In the genomic region with DNA sequence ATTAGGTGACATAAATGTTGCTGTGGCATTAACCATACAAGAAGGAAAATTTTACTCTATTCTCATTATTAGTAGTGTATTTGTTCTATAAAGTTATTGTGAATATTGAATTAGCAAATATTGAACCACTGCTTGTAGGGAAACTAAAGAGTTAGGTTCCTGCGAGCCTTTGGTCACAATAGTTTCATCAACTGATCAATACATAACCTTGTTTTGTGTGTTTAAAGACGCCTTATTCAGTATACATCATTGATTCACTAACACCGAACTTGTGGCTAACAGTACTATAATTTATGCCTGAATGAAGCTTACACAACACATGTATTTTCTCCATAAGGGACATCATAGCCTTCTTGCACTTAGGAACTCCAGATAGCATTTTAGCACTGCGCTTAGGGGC, we compare ENCODE assay signal across 1 cellular context.
TF ChIP-seq lines count a peak whose summit lies in the region.

No MANE protein-coding gene starts in this region.

TF ChIP-seq in A549, 52 proteins besides CTCF, POLR2A, EP300 and RAD21 (continued from another document):
- TF ChIP-seq, protein P1, sequence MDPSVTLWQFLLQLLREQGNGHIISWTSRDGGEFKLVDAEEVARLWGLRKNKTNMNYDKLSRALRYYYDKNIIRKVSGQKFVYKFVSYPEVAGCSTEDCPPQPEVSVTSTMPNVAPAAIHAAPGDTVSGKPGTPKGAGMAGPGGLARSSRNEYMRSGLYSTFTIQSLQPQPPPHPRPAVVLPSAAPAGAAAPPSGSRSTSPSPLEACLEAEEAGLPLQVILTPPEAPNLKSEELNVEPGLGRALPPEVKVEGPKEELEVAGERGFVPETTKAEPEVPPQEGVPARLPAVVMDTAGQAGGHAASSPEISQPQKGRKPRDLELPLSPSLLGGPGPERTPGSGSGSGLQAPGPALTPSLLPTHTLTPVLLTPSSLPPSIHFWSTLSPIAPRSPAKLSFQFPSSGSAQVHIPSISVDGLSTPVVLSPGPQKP (IDR thresholded peaks at IDR 0.05; ENCODE audit: low read depth, low read length): no peak
- TF ChIP-seq NR3C1 (IDR thresholded peaks at IDR 0.05) (no peak), ESRRA (IDR thresholded peaks at IDR 0.05; ENCODE audit: borderline replicate concordance, low read length) (no peak), NFE2L2 (conservative IDR thresholded peaks at IDR 0.05; ENCODE audit: low read length) (no peak), SMC3 (IDR thresholded peaks at IDR 0.05) (no peak), GATA3 (IDR thresholded peaks at IDR 0.05; ENCODE audit: borderline replicate concordance) (no peak), HEYL (CRISPR knock-in tag; IDR thresholded peaks at IDR 0.05) (no peak)
